Comparison of ENCODE assay signal across 8 cellular contexts in the genomic region with DNA sequence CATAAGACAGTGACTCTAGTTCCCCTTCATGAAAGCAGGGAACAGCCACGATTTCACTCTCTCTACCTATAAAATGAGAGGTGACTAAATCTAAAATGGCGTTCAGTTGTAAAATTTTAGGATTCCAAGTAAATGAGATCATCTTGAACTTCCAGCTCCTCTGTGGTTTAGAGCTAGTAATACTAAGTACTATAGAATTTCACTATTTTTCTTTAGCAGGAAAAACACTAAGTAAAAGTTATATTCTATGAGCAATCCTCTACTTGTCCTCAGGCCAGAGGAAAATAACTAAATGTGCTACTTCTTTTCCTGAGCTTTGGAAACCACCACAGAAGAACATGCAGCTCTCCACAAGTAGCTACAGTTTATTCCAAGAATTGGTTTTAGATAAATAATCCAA. TPM values are rescaled to one million over a fixed set of nuclear protein-coding genes. Genes with fewer than 3 reads are reported as not detected.
A peak's percentile ranks its signal among the peaks of the same experiment; 100 is the strongest.
DNase-seq lines count a peak whose midpoint lies in the region; ATAC-seq and TF ChIP-seq lines count a peak whose summit lies in the region.
"Had no signal": no experiment of that assay in that cellular context is flagged by ENCODE, and none has a peak within 500 bp of the region (broad histone marks: within the 10 kb centered on the region; RNA-seq: fewer than 3 reads in every experiment).

No MANE protein-coding gene starts in this region.

- TF ChIP-seq POLR2A in transverse colon (IDR thresholded peaks at IDR 0.05): no peak

- no peaks in the 10 kb centered on the region for H3K9me2 ChIP-seq in hepatocyte (replicated peaks; ENCODE audit: insufficient read depth)

- ATAC-seq in esophagus mucosa: no peak
- no peak for ATAC-seq in HG02763 (IDR thresholded peaks at IDR 0.05; ENCODE audit: unreplicated experiment)

- 36% methylated on average over 2 of the region's 2 CpGs for WGBS in hepatocyte (ENCODE audit: low lambda C conversion rate, missing lambda C conversion rate)
- 49 to 67% methylated on average over 2 of the region's 2 CpGs for WGBS in transverse colon (ENCODE audit: low coverage in 1 of 2), 2 donors

- H3K4me1 ChIP-seq in ascending aorta (peaks cover 9 to 19% of the 10 kb centered on the region in 2 donors), hepatocyte (ENCODE audit: insufficient read depth) (peaks cover 7% of the 10 kb centered on the region), transverse colon (peaks cover 0 to 7% (median 2%) of the 10 kb centered on the region in 4 donors)

- H3K4me3 ChIP-seq in ascending aorta (peak overlapping the region in 1 of 2 donors; percentile 30), hepatocyte (no peak overlapping the region), transverse colon (no peak overlapping the region)

- H3K4me2 ChIP-seq in hepatocyte: no peak overlapping the region

- no peaks in the 10 kb centered on the region for H3K79me2 ChIP-seq in hepatocyte

- no peak overlapping the region for H2AFZ ChIP-seq in hepatocyte

- intact Hi-C loops in ascending aorta (cut with DNase I) (loop anchor here (2.0 to 10.0 kb wide), 4 partner anchors 87 to 453 kb away; partner anchors contain the start of genes PYGL and SAV1), transverse colon (cut with DNase I; ENCODE audit: low total_unique reads) (loop anchor here (5.0 to 10.0 kb wide), 2 partner anchors 151 to 632 kb away; no protein-coding TSS in a partner anchor)

- DNase-seq in HPDE6-E6E7 (ENCODE audit: extremely low spot score): peak; percentile 77
- no peak for DNase-seq in ascending aorta (ENCODE audit: low spot score in 2 of 2)
- peak; percentile 27 for DNase-seq in hepatocyte (ENCODE audit: low spot score)
- no peak for DNase-seq in transverse colon
- DNase-seq in RPMI8226: no peak
- DNase-seq: NCI-H1436 treated with DMSO at 0.1 percent for 48 hours had no signal

- TF ChIP-seq CTCF in ascending aorta (IDR thresholded peaks at IDR 0.05) (no peak), hepatocyte (IDR thresholded peaks at IDR 0.05; ENCODE audit: poor library complexity) (no peak), transverse colon (IDR thresholded peaks at IDR 0.05) (no peak)

- H4K20me1 ChIP-seq in hepatocyte (ENCODE audit: insufficient read depth, poor library complexity, severe bottlenecking): no peaks in the 10 kb centered on the region

- in situ Hi-C loops in transverse colon (cut with MboI; ENCODE audit: low pct_ligation_motif_present in 1 of 4, low pct_unique_long_range_greater_than_20kb in 1 of 4, low sequenced_read_pairs in 3 of 4): loop anchor here in 2 of 4 donors (10.0 kb wide), 1 partner anchor 231 kb away; no protein-coding TSS in a partner anchor

- H3K27ac ChIP-seq in ascending aorta (peak overlapping the region; percentile 76 to 77), hepatocyte (peak overlapping the region; percentile 56), transverse colon (peak overlapping the region; percentile 21 to 64 (median 38))

- TF ChIP-seq EP300 in transverse colon (IDR thresholded peaks at IDR 0.05; ENCODE audit: low read depth): no peak

- H3K27me3 ChIP-seq in ascending aorta: no peaks in the 10 kb centered on the region
- H3K27me3 ChIP-seq in hepatocyte: no peaks in the 10 kb centered on the region
- no peaks in the 10 kb centered on the region for H3K27me3 ChIP-seq in transverse colon

- no peaks in the 10 kb centered on the region for H3K9me3 ChIP-seq in ascending aorta
- no peaks in the 10 kb centered on the region for H3K9me3 ChIP-seq in hepatocyte (ENCODE audit: low read depth)
- H3K9me3 ChIP-seq in transverse colon: no peaks in the 10 kb centered on the region

- H3K36me3 ChIP-seq in ascending aorta (peaks cover 0 to 15% of the 10 kb centered on the region in 2 donors), hepatocyte (replicated peaks; ENCODE audit: insufficient read depth, low read depth) (no peaks in the 10 kb centered on the region), transverse colon (peaks cover 0 to 14% (median 6%) of the 10 kb centered on the region in 4 donors)

RNA-seq across cellular contexts. Expression of gene NIN, which starts 55.6 kb away (rescaled TPM):
- total RNA-seq in ascending aorta: 25.2 TPM
- total RNA-seq in hepatocyte: 9.9 and 11.6 TPM in 2 replicates
- polyA plus RNA-seq in hepatocyte: 4.2 and 7.3 TPM in 2 replicates
- 10 to 100 TPM in 3 of 4 donors, 1 to 10 TPM in 1; 9.4 to 66.3 (median 26.5) TPM for total RNA-seq in transverse colon
- 31.9 TPM for total RNA-seq in esophagus mucosa

Comparison
In these comparisons a context has a peak if more than half of its experiments do, and no peak if none do; other contexts are left out.
1. DNase-seq: peak in HPDE6-E6E7 (single experiment) and hepatocyte (single experiment); none in ascending aorta (0 of 2), transverse colon (single experiment) and RPMI8226 (single experiment).
2. Peak in every context shown above with its lines, with median percentiles within 50 percentile points of each other: H3K27ac ChIP-seq.